In genomic region chr1:244451951-244452795, GRCh38 we compare ENCODE assay signal across 8 cellular contexts. TPM values are rescaled to one million over a fixed set of nuclear protein-coding genes. Genes with fewer than 3 reads are reported as not detected.
DNase-seq lines count a peak whose midpoint lies in the region; ATAC-seq and TF ChIP-seq lines count a peak whose summit lies in the region.

No MANE protein-coding gene starts in this region.

- DNase-seq in AG04450 (ENCODE audit: low read depth, low spot score) = peak; percentile 99
- DNase-seq in NCI-H2196 (lab: John Stamatoyannopoulos, UW; ENCODE audit: unreplicated experiment) = peak; percentile 94
- peak; percentile 98 to 99 for DNase-seq in breast epithelium (ENCODE audit: low spot score in 2 of 2)

- intact Hi-C loops in breast epithelium (cut with DNase I; ENCODE audit: low total_unique reads) = no loop called here

- POLR2A ChIA-PET in AG04450 (lab: Yijun Ruan, JAX) = no interaction called here

- H3K4me1 ChIP-seq in breast epithelium (peaks cover 8 to 15% of the 10 kb centered on the region in 2 donors), iPS-20b (ENCODE audit: insufficient read depth, low read length) (peaks cover 47% of the 10 kb centered on the region), skeletal muscle tissue (ENCODE audit: control insufficient read depth in 3 of 3, insufficient read depth in 3 of 3, low read length in 3 of 3) (peaks cover 8 to 19% (median 17%) of the 10 kb centered on the region in 3 donors)

- H3K27ac ChIP-seq in AG04450 (ENCODE audit: low read depth, low read length) (no peak overlapping the region), VCaP (peak overlapping the region; percentile 95), breast epithelium (peak overlapping the region; percentile 89 to 95), iPS-20b (ENCODE audit: low read length) (peak overlapping the region; percentile 20), skeletal muscle tissue (ENCODE audit: low read depth, low read length) (peak overlapping the region; percentile 88)

- H3K9me3 ChIP-seq in AG04450 (ENCODE audit: control insufficient read depth, insufficient read depth, low read length) = peaks cover 3% of the 10 kb centered on the region; the same call in 1 of the 2 replicates
- H3K9me3 ChIP-seq in breast epithelium = no peaks in the 10 kb centered on the region
- no peaks in the 10 kb centered on the region for H3K9me3 ChIP-seq in iPS-20b (ENCODE audit: insufficient read depth, low read depth, low read length)
- no peaks in the 10 kb centered on the region for H3K9me3 ChIP-seq in skeletal muscle tissue (ENCODE audit: control insufficient read depth in 3 of 3, low read length in 3 of 3)

- H3K27me3 ChIP-seq in AG04450 (ENCODE audit: control insufficient read depth, insufficient read depth, low read length) (no peaks in the 10 kb centered on the region), breast epithelium (no peaks in the 10 kb centered on the region), iPS-20b (ENCODE audit: insufficient read depth, low read length) (no peaks in the 10 kb centered on the region), skeletal muscle tissue (ENCODE audit: control insufficient read depth in 3 of 3, insufficient read depth in 3 of 3, low read length in 3 of 3) (no peaks in the 10 kb centered on the region)

- TF ChIP-seq POLR2A in breast epithelium (IDR thresholded peaks at IDR 0.05) = no peak

- H3K36me3 ChIP-seq in breast epithelium = no peaks in the 10 kb centered on the region
- H3K36me3 ChIP-seq in iPS-20b (ENCODE audit: insufficient read depth, low read depth, low read length) = 0 out of 2 replicates have a peak, but pooled peaks cover 7% of the 10 kb centered on the region
- H3K36me3 ChIP-seq in skeletal muscle tissue (ENCODE audit: control insufficient read depth in 3 of 3, insufficient read depth in 3 of 3, low read length in 3 of 3) = no peaks in the 10 kb centered on the region

- H3K9ac ChIP-seq in iPS-20b (ENCODE audit: low read depth, low read length) = peak overlapping the region; percentile 41; the same call in 1 of the 2 replicates
- H3K9ac ChIP-seq in skeletal muscle tissue (ENCODE audit: low read depth in 1 of 3, low read length in 3 of 3) = peak overlapping the region; percentile 39 to 71 (median 69)

- ATAC-seq in GM18873 (IDR thresholded peaks at IDR 0.05; ENCODE audit: low FRiP score, unreplicated experiment) (peak; percentile 88), HG03139 (IDR thresholded peaks at IDR 0.05; ENCODE audit: unreplicated experiment) (peak; percentile 94)

- CTCF ChIA-PET in AG04450 (lab: Charles Lee) = interaction anchor here (0.5 kb wide), 1 partner anchor 8 kb away, joined by 7 read pairs; no protein-coding TSS in a partner anchor

- peak overlapping the region; percentile 43 for H3K4me3 ChIP-seq in AG04450 (ENCODE audit: low read depth, low read length)
- H3K4me3 ChIP-seq in breast epithelium = peak overlapping the region; percentile 74 to 97 (median 93)
- peak overlapping the region; percentile 73 for H3K4me3 ChIP-seq in iPS-20b (ENCODE audit: low read length)
- peak overlapping the region; percentile 52 to 85 (median 55) for H3K4me3 ChIP-seq in skeletal muscle tissue (ENCODE audit: low read length in 3 of 3)

- peak; percentile 41 for TF ChIP-seq CTCF in AG04450 (IDR thresholded peaks at IDR 0.05; ENCODE audit: low read depth, low read length)
- TF ChIP-seq CTCF in VCaP (conservative IDR thresholded peaks at IDR 0.05) = peak; percentile 78
- peak in 2 of 3 donors; percentile 31 to 37 for TF ChIP-seq CTCF in breast epithelium (IDR thresholded peaks at IDR 0.05)

RNA-seq across cellular contexts. Expression of gene ADSS2, which starts 0.5 kb away (rescaled TPM):
- 33.7 and 50.5 TPM in 2 replicates for polyA plus RNA-seq in AG04450 (2011; rRNA removed)
- polyA minus RNA-seq in AG04450 (2011; rRNA and poly(A)+ RNA removed) = 11.8 and 20.6 TPM in 2 replicates
- total RNA-seq in breast epithelium = 10 to 100 TPM; 26.9 to 66.6 (median 52.8) TPM
- 14.6 TPM for total RNA-seq in skeletal muscle tissue

RNA-seq across cellular contexts. Expression of gene CATSPERE, which starts 8.9 kb away (rescaled TPM):
- polyA plus RNA-seq in AG04450 (2011; rRNA removed) = 0.36 and 0.58 TPM in 2 replicates
- 0.92 and 1.1 TPM in 2 replicates for polyA minus RNA-seq in AG04450 (2011; rRNA and poly(A)+ RNA removed)
- total RNA-seq in breast epithelium (1 to 10 TPM; 1.3 to 3.2 (median 2.0) TPM), skeletal muscle tissue (3.1 TPM)

Comparison
In these comparisons a context has a peak if more than half of its experiments do, and no peak if none do; other contexts are left out.
1. H3K4me3 ChIP-seq: peak in every context shown above with its lines; median percentile 93 in breast epithelium; 73 in iPS-20b; 55 in skeletal muscle tissue; 43 in AG04450.